In the genomic region with DNA sequence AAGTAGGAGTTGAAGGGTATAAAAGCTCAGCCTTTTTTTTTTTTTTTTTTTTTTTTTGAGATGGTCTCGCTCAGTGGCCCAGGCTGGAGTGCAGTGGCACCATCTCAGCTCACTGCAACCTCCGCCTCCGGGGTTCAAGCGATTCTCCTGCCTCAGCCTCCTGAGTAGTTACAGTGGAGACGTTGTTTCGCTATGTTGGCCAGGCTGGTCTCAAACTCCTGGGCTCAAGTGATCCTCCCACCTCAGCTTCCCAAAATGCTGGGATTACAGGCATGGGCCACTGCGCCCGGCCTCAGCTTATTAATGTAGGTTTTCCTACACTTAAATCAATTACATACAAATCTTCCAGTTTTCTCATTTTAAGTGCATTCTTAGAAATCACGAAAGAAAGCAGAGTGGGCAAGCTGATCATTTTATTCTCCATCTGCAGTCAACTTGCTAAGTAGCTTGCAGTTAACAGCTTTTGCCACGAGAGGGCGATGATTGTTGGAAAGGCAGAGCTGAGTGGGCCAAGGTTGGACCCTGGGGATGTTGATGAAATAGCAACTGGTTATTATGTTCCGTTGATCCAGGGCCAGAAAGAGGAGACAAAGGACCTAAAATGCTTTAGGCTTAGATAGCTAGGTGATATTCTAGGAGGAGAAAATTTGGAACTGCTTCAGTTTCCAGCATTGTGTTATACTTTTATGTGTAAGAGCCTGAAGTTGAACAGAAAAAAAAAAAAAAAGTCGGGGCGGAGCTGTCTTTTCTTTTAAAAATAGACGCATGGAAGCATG, we compare ENCODE assay signal across 8 cellular contexts.
DNase-seq lines count a peak whose midpoint lies in the region; ATAC-seq and TF ChIP-seq lines count a peak whose summit lies in the region.

No MANE protein-coding gene starts in this region.

- H3K4me1 ChIP-seq in mucosa of descending colon (ENCODE audit: low read depth), result no peaks in the 10 kb centered on the region

- TF ChIP-seq CTCF in mucosa of descending colon (IDR thresholded peaks at IDR 0.05), result peak; percentile 84

- H3K36me3 ChIP-seq in mucosa of descending colon (ENCODE audit: low read depth), result no peaks in the 10 kb centered on the region

- peak; percentile 73 for ATAC-seq in mucosa of descending colon
- ATAC-seq in HG02678 (IDR thresholded peaks at IDR 0.05; ENCODE audit: unreplicated experiment), result no peak

- peak; percentile 81 for DNase-seq in CD1c-positive myeloid dendritic cell (ENCODE audit: extremely low spot score)
- DNase-seq in HT-29 (ENCODE audit: low spot score), result peak; percentile 84
- peak; percentile 66 for DNase-seq in NOMO-1 treated with DMSO at 0.1 percent for 48 hours (lab: John Stamatoyannopoulos, UW; ENCODE audit: unreplicated experiment)
- DNase-seq in activated CD8-positive, alpha-beta memory T cell treated with anti-CD3 and anti-CD28 coated beads for 48 hours (ENCODE audit: low read depth in 2 of 3, low spot score in 2 of 3), result peak; percentile 28 to 61 (median 35)
- peak; percentile 71 for DNase-seq in epidermal melanocyte (ENCODE audit: insufficient read length, low spot score)
- peak in 2 of 3 donors; percentile 39 to 88 for DNase-seq in mucosa of descending colon
- peak; percentile 52 for DNase-seq in stimulated activated CD8-positive, alpha-beta memory T cell treated with anti-CD3 and anti-CD28 coated beads, Interleukin-4, amount 100 ng/mL, for 24 hours (ENCODE audit: low read depth)

- H3K4me3 ChIP-seq in mucosa of descending colon, result no peak overlapping the region

- intact Hi-C loops in mucosa of descending colon (cut with DNase I, micrococcal nuclease), result loop anchor here (5.0 to 10.0 kb wide), 3 partner anchors 64 to 302 kb away; no protein-coding TSS in a partner anchor

- no peaks in the 10 kb centered on the region for H3K9me3 ChIP-seq in mucosa of descending colon
